ENCODE assay signal across 10 cellular contexts in genomic region chr7:73717025-73717807, GRCh38. TPM values are rescaled to one million over a fixed set of nuclear protein-coding genes. Genes with fewer than 3 reads are reported as not detected.
DNase-seq lines count a peak whose midpoint lies in the region; ATAC-seq and TF ChIP-seq lines count a peak whose summit lies in the region.
"Had no signal": no experiment of that assay in that cellular context is flagged by ENCODE, and none has a peak within 500 bp of the region (broad histone marks: within the 10 kb centered on the region; RNA-seq: fewer than 3 reads in every experiment).

No MANE protein-coding gene starts in this region.

- H3K27me3 ChIP-seq in stomach smooth muscle (ENCODE audit: control insufficient read depth in 1 of 2, insufficient read depth in 2 of 2, low read length in 2 of 2), result no peaks in the 10 kb centered on the region

- no peak for DNase-seq in activated CD8-positive, alpha-beta memory T cell treated with anti-CD3 and anti-CD28 coated beads, Interleukin-2, amount 10 ng/mL, durations not matched to agents 7 days and 5 days
- DNase-seq in activated CD8-positive, alpha-beta memory T cell treated with anti-CD3 and anti-CD28 coated beads, Interleukin-2, amount 50 U/mL, for 48 hours, result no peak
- DNase-seq in activated B cell treated with CpG ODN at 0.5 μM for 24 hours (no peak), fibroblast of peridontal ligament (ENCODE audit: extremely low read depth) (peak; percentile 34)
- DNase-seq: NCI-H1105 had no signal

- H3K36me3 ChIP-seq in stomach smooth muscle (ENCODE audit: control insufficient read depth in 2 of 2, insufficient read depth in 2 of 2, low read length in 2 of 2), result peaks cover 0 to 5% of the 10 kb centered on the region in 2 donors

- CTCF ChIA-PET in activated CD8-positive, alpha-beta memory T cell treated with anti-CD3 and anti-CD28 coated beads, Interleukin-2, amount 10 ng/mL, durations not matched to agents 7 days and 5 days (lab: Charles Lee), result interaction anchor here (0.6 to 2.6 kb wide), 11 partner anchors 8 to 110 kb away, joined by 3 to 14 read pairs (median 3); partner anchors contain the start of gene VPS37D
- CTCF ChIA-PET in activated B cell treated with CpG ODN at 0.5 μM for 24 hours (lab: Charles Lee), result no interaction called here

- H3K9me3 ChIP-seq in stomach smooth muscle (ENCODE audit: control insufficient read depth in 2 of 2, low read length in 2 of 2), result no peaks in the 10 kb centered on the region

- peaks cover 2% of the 10 kb centered on the region for H3K36me3 Mint-ChIP-seq in activated CD8-positive, alpha-beta memory T cell treated with anti-CD3 and anti-CD28 coated beads, Interleukin-2, amount 10 ng/mL, durations not matched to agents 7 days and 5 days
- H3K36me3 Mint-ChIP-seq in activated B cell treated with CpG ODN at 0.5 μM for 24 hours (ENCODE audit: low read depth), result no peaks in the 10 kb centered on the region

- POLR2A ChIA-PET in activated B cell treated with CpG ODN at 0.5 μM for 24 hours (lab: Charles Lee), result interaction anchor here (0.6 to 1.4 kb wide), 4 partner anchors 9 to 195 kb away, joined by 3 to 12 read pairs (median 7); partner anchors contain the start of genes ABHD11 and BAZ1B

- H3K9me3 Mint-ChIP-seq in activated CD8-positive, alpha-beta memory T cell treated with anti-CD3 and anti-CD28 coated beads, Interleukin-2, amount 10 ng/mL, durations not matched to agents 7 days and 5 days (ENCODE audit: low read depth), result no peaks in the 10 kb centered on the region
- no peaks in the 10 kb centered on the region for H3K9me3 Mint-ChIP-seq in activated B cell treated with CpG ODN at 0.5 μM for 24 hours

- peak overlapping the region; percentile 66 for H3K27ac Mint-ChIP-seq in activated CD8-positive, alpha-beta memory T cell treated with anti-CD3 and anti-CD28 coated beads, Interleukin-2, amount 10 ng/mL, durations not matched to agents 7 days and 5 days
- no peak overlapping the region for H3K27ac Mint-ChIP-seq in activated B cell treated with CpG ODN at 0.5 μM for 24 hours

- peaks cover 38% of the 10 kb centered on the region for H3K4me1 Mint-ChIP-seq in activated CD8-positive, alpha-beta memory T cell treated with anti-CD3 and anti-CD28 coated beads, Interleukin-2, amount 10 ng/mL, durations not matched to agents 7 days and 5 days
- peaks cover 21% of the 10 kb centered on the region for H3K4me1 Mint-ChIP-seq in activated B cell treated with CpG ODN at 0.5 μM for 24 hours

- ATAC-seq in activated CD8-positive, alpha-beta memory T cell treated with anti-CD3 and anti-CD28 coated beads, Interleukin-2, amount 10 ng/mL, durations not matched to agents 7 days and 5 days, result no peak
- ATAC-seq in activated B cell treated with CpG ODN at 0.5 μM for 24 hours (ENCODE audit: low read depth) (no peak), HG02981 (IDR thresholded peaks at IDR 0.05; ENCODE audit: unreplicated experiment) (no peak), HG02885 (IDR thresholded peaks at IDR 0.05; ENCODE audit: poor library complexity, unreplicated experiment) (no peak), HG02759 (IDR thresholded peaks at IDR 0.05; ENCODE audit: unreplicated experiment) (no peak)
- ATAC-seq: left cardiac atrium had no signal

- peak overlapping the region; percentile 51 to 58 for H3K9ac ChIP-seq in stomach smooth muscle (ENCODE audit: low read length in 2 of 2)

- peak overlapping the region; percentile 68 for H3K4me3 Mint-ChIP-seq in activated CD8-positive, alpha-beta memory T cell treated with anti-CD3 and anti-CD28 coated beads, Interleukin-2, amount 10 ng/mL, durations not matched to agents 7 days and 5 days
- peak overlapping the region; percentile 68 for H3K4me3 Mint-ChIP-seq in activated B cell treated with CpG ODN at 0.5 μM for 24 hours

- H3K4me1 ChIP-seq in stomach smooth muscle (ENCODE audit: control insufficient read depth, insufficient read depth, low read length), result peaks cover 49% of the 10 kb centered on the region

- H3K27me3 Mint-ChIP-seq in activated CD8-positive, alpha-beta memory T cell treated with anti-CD3 and anti-CD28 coated beads, Interleukin-2, amount 10 ng/mL, durations not matched to agents 7 days and 5 days, result peaks cover 24% of the 10 kb centered on the region
- H3K27me3 Mint-ChIP-seq in activated B cell treated with CpG ODN at 0.5 μM for 24 hours, result peaks cover 37% of the 10 kb centered on the region

- TF ChIP-seq CTCF in activated B cell treated with CpG ODN at 0.5 μM for 24 hours (IDR thresholded peaks at IDR 0.05), result no peak

- intact Hi-C loops in activated B cell treated with CpG ODN at 0.5 μM for 24 hours (cut with micrococcal nuclease), result no loop called here

- peak overlapping the region; percentile 43 to 80 for H3K4me3 ChIP-seq in stomach smooth muscle (ENCODE audit: low read length in 2 of 2)

- H3K27ac ChIP-seq in stomach smooth muscle (ENCODE audit: low read length), result peak overlapping the region; percentile 69

RNA-seq across cellular contexts. Expression of gene STX1A, which starts 2.3 kb away (rescaled TPM):
- total RNA-seq in activated CD8-positive, alpha-beta memory T cell treated with anti-CD3 and anti-CD28 coated beads, Interleukin-2, amount 10 ng/mL, durations not matched to agents 7 days and 5 days, result 10 to 100 TPM; 13.8 to 15.8 TPM
- 1.8 and 2.1 TPM in 2 replicates for total RNA-seq in activated B cell treated with CpG ODN at 0.5 μM for 24 hours

RNA-seq across cellular contexts. Expression of gene ABHD11, which starts 21.4 kb away (rescaled TPM):
- total RNA-seq in activated CD8-positive, alpha-beta memory T cell treated with anti-CD3 and anti-CD28 coated beads, Interleukin-2, amount 10 ng/mL, durations not matched to agents 7 days and 5 days, result 10 to 100 TPM; 15.9 to 19.2 TPM
- total RNA-seq in activated B cell treated with CpG ODN at 0.5 μM for 24 hours, result 12.1 and 15.9 TPM in 2 replicates

RNA-seq across cellular contexts. Expression of gene BUD23, which starts 33.8 kb away (rescaled TPM):
- total RNA-seq in activated CD8-positive, alpha-beta memory T cell treated with anti-CD3 and anti-CD28 coated beads, Interleukin-2, amount 10 ng/mL, durations not matched to agents 7 days and 5 days, result 10 to 100 TPM; 60.5 to 72.7 TPM
- 69.0 and 74.8 TPM in 2 replicates for total RNA-seq in activated B cell treated with CpG ODN at 0.5 μM for 24 hours

RNA-seq across cellular contexts. Expression of gene DNAJC30, which starts 34.0 kb away (rescaled TPM):
- 1 to 10 TPM; 7.0 to 9.0 TPM for total RNA-seq in activated CD8-positive, alpha-beta memory T cell treated with anti-CD3 and anti-CD28 coated beads, Interleukin-2, amount 10 ng/mL, durations not matched to agents 7 days and 5 days
- total RNA-seq in activated B cell treated with CpG ODN at 0.5 μM for 24 hours, result 13.7 and 14.2 TPM in 2 replicates

RNA-seq across cellular contexts. Expression of gene VPS37D, which starts 49.6 kb away (rescaled TPM):
- total RNA-seq in activated CD8-positive, alpha-beta memory T cell treated with anti-CD3 and anti-CD28 coated beads, Interleukin-2, amount 10 ng/mL, durations not matched to agents 7 days and 5 days, result not detected
- total RNA-seq in activated B cell treated with CpG ODN at 0.5 μM for 24 hours, result 0.17 and 0.24 TPM in 2 replicates
